In the genomic region with DNA sequence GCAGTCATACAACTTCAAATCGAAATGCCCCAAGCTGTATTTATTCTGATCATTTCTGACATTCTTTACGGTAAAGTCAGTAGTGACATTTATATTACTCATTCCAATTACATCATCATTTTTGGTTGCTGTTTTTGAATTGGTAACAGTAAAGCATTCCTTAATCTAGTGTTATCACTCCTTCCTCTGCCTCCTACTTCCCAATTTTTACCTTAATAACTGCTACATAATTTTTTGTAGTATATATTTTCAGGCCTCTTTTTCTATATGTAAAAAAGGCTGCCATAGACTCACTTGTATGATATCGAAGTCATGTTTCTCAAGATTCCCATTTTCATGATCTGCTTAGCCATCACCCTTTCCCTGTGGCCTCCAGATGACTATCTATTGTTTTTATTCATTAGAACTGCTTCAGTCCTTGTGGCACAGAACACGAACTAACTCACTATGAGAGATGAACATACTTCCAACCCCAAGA, we compare ENCODE assay signal across 8 cellular contexts.
A peak's percentile ranks its signal among the peaks of the same experiment; 100 is the strongest.
DNase-seq lines count a peak whose midpoint lies in the region; ATAC-seq and TF ChIP-seq lines count a peak whose summit lies in the region.

No MANE protein-coding gene starts in this region.

- ATAC-seq in HG02885 (IDR thresholded peaks at IDR 0.05; ENCODE audit: poor library complexity, unreplicated experiment) (no peak), HG02981 (IDR thresholded peaks at IDR 0.05; ENCODE audit: unreplicated experiment) (no peak)

- H3K9me3 Mint-ChIP-seq in T-helper 1 cell treated with Interleukin-12 subunit alpha and Interleukin-12 subunit beta and Interleukin-4 antibody, amounts not matched to agents 30 μg/mL and 1 μg/mL, for 36 hours: no peaks in the 10 kb centered on the region

- H3K27ac Mint-ChIP-seq in T-helper 1 cell treated with Interleukin-12 subunit alpha and Interleukin-12 subunit beta and Interleukin-4 antibody, amounts not matched to agents 30 μg/mL and 1 μg/mL, for 36 hours: peak overlapping the region; percentile 13

- no peak for TF ChIP-seq CTCF in fibroblast of pulmonary artery (IDR thresholded peaks at IDR 0.05; ENCODE audit: low read length, missing control alignments)
- TF ChIP-seq CTCF in stomach (IDR thresholded peaks at IDR 0.05): no peak

- peak overlapping the region in 4 of 5 donors; percentile 91 to 98 (median 96) for H3K27ac ChIP-seq in stomach

- peaks cover 9 to 71% (median 23%) of the 10 kb centered on the region in 4 donors for H3K4me1 ChIP-seq in stomach

- TF ChIP-seq POLR2A in stomach (IDR thresholded peaks at IDR 0.05): no peak

- H3K4me1 Mint-ChIP-seq in T-helper 1 cell treated with Interleukin-12 subunit alpha and Interleukin-12 subunit beta and Interleukin-4 antibody, amounts not matched to agents 30 μg/mL and 1 μg/mL, for 36 hours (ENCODE audit: low read depth): peaks cover 49% of the 10 kb centered on the region

- DNase-seq in T-helper 1 cell: no peak
- peak; percentile 49 for DNase-seq in SW480 (ENCODE audit: low spot score)
- peak; percentile 85 for DNase-seq in fibroblast of pulmonary artery (ENCODE audit: low read depth)
- DNase-seq in stomach: no peak
- DNase-seq in activated CD4-positive, alpha-beta T cell treated with anti-CD3 and anti-CD28 coated beads for 4 hours: no peak

- no peak for TF ChIP-seq EP300 in stomach (IDR thresholded peaks at IDR 0.05)

- peaks cover 0 to 28% (median 6%) of the 10 kb centered on the region in 3 donors for H3K27me3 ChIP-seq in stomach

- H3K4me3 ChIP-seq in fibroblast of pulmonary artery (replicated peaks; ENCODE audit: low read depth, low read length) (peak overlapping the region; percentile 35), stomach (peak overlapping the region in 2 of 4 donors; percentile 58 to 73)

- H3K36me3 ChIP-seq in stomach: peaks cover 0 to 20% (median 9%) of the 10 kb centered on the region in 4 donors

- intact Hi-C loops in stomach (cut with DNase I; ENCODE audit: low total_unique reads): no loop called here

- H3K27me3 Mint-ChIP-seq in T-helper 1 cell treated with Interleukin-12 subunit alpha and Interleukin-12 subunit beta and Interleukin-4 antibody, amounts not matched to agents 30 μg/mL and 1 μg/mL, for 36 hours (ENCODE audit: low read depth): no peaks in the 10 kb centered on the region

- peaks cover 45% of the 10 kb centered on the region for H3K36me3 Mint-ChIP-seq in T-helper 1 cell treated with Interleukin-12 subunit alpha and Interleukin-12 subunit beta and Interleukin-4 antibody, amounts not matched to agents 30 μg/mL and 1 μg/mL, for 36 hours (ENCODE audit: low read depth)

- H3K4me3 Mint-ChIP-seq in T-helper 1 cell treated with Interleukin-12 subunit alpha and Interleukin-12 subunit beta and Interleukin-4 antibody, amounts not matched to agents 30 μg/mL and 1 μg/mL, for 36 hours: no peak overlapping the region

- 28 to 41% (median 38%) methylated on average over 4 of the region's 4 CpGs for WGBS in stomach, 5 donors

- no peaks in the 10 kb centered on the region for H3K9me3 ChIP-seq in stomach

Comparison
In these comparisons a context has a peak if more than half of its experiments do, and no peak if none do; other contexts are left out.
1. DNase-seq: peak in SW480 (single experiment) and fibroblast of pulmonary artery (single experiment); none in T-helper 1 cell (0 of 5), stomach (single experiment) and activated CD4-positive, alpha-beta T cell treated with anti-CD3 and anti-CD28 coated beads for 4 hours (0 of 2).